Comparison of ENCODE assay signal across 31 cellular contexts in genomic region chr4:31022702-31023101, GRCh38.
DNase-seq lines count a peak whose midpoint lies in the region; ATAC-seq, FAIRE-seq and TF ChIP-seq lines count a peak whose summit lies in the region.
"Had no signal": no experiment of that assay in that cellular context is flagged by ENCODE, and none has a peak within 500 bp of the region (broad histone marks: within the 10 kb centered on the region; RNA-seq: fewer than 3 reads in every experiment).

No MANE protein-coding gene starts in this region.

- H3K27me3 Mint-ChIP-seq in nephron progenitor cell (ENCODE audit: low read depth, poor library complexity): no peaks in the 10 kb centered on the region
- H3K27me3 Mint-ChIP-seq: CD8-positive, alpha-beta memory T cell had no signal

- H3K9me3 Mint-ChIP-seq in nephron progenitor cell: no peaks in the 10 kb centered on the region
- H3K9me3 Mint-ChIP-seq: GM23338, H9 had no signal

- H3K36me3 ChIP-seq in cardiac muscle cell (no peaks in the 10 kb centered on the region), duodenal mucosa (ENCODE audit: control insufficient read depth in 1 of 2, insufficient read depth in 2 of 2, low read length in 2 of 2) (no peaks in the 10 kb centered on the region), keratinocyte (ENCODE audit: control insufficient read depth in 2 of 2, extremely low read depth in 1 of 2, insufficient read depth in 2 of 2, low read length in 2 of 2) (no peaks in the 10 kb centered on the region), stomach smooth muscle (ENCODE audit: control insufficient read depth in 2 of 2, insufficient read depth in 2 of 2, low read length in 2 of 2) (no peaks in the 10 kb centered on the region)
- H3K36me3 ChIP-seq: BE2C had no signal

- peak overlapping the region; percentile 97 for H2AFZ ChIP-seq in keratinocyte (ENCODE audit: control insufficient read depth, low read length)
- H2AFZ ChIP-seq: GM23338 had no signal

- H3K4me1 ChIP-seq in cardiac muscle cell (ENCODE audit: low read depth) (peaks cover 26% of the 10 kb centered on the region), duodenal mucosa (ENCODE audit: control insufficient read depth in 1 of 2, insufficient read depth in 2 of 2, low read length in 2 of 2) (peaks cover 5 to 12% of the 10 kb centered on the region in 2 donors), keratinocyte (ENCODE audit: control insufficient read depth, extremely low read depth, insufficient read depth, low read length) (peaks cover 12% of the 10 kb centered on the region), stomach smooth muscle (ENCODE audit: control insufficient read depth, insufficient read depth, low read length) (no peaks in the 10 kb centered on the region)

- no peaks in the 10 kb centered on the region for H3K9me1 ChIP-seq in keratinocyte (ENCODE audit: control insufficient read depth, extremely low read depth, insufficient read depth, low read length)

- H3K4me3 Mint-ChIP-seq in nephron progenitor cell: no peak overlapping the region
- H3K4me3 Mint-ChIP-seq: CD14-positive monocyte; CD8-positive, alpha-beta memory T cell; GM23338; H9; HFFc6 had no signal

- H3K9me3 ChIP-seq in cardiac muscle cell (ENCODE audit: low read depth): no peaks in the 10 kb centered on the region
- no peaks in the 10 kb centered on the region for H3K9me3 ChIP-seq in duodenal mucosa (ENCODE audit: control insufficient read depth in 1 of 2, low read length in 2 of 2)
- no peaks in the 10 kb centered on the region for H3K9me3 ChIP-seq in keratinocyte (ENCODE audit: control insufficient read depth, low read depth, low read length)
- H3K9me3 ChIP-seq in stomach smooth muscle (ENCODE audit: control insufficient read depth in 2 of 2, low read length in 2 of 2): no peaks in the 10 kb centered on the region
- H3K9me3 ChIP-seq: BE2C had no signal

- H3K36me3 Mint-ChIP-seq in nephron progenitor cell (ENCODE audit: low read depth): no peaks in the 10 kb centered on the region
- H3K36me3 Mint-ChIP-seq: CD14-positive monocyte had no signal

- H3K27ac ChIP-seq in cardiac muscle cell: peak overlapping the region; percentile 39
- H3K27ac ChIP-seq in duodenal mucosa (ENCODE audit: low read depth, low read length): no peak overlapping the region
- H3K27ac ChIP-seq in keratinocyte (ENCODE audit: control insufficient read depth, insufficient read depth, low read length): peak overlapping the region; percentile 74
- H3K27ac ChIP-seq in stomach smooth muscle (ENCODE audit: low read length): no peak overlapping the region
- H3K27ac ChIP-seq: 22Rv1, RWPE1 had no signal

- dilution Hi-C loops in keratinocyte (cut with MboI; ENCODE audit: extremely low pct_ligation_motif_present, low sequenced_read_pairs): no loop called here

- H3K4me1 Mint-ChIP-seq in nephron progenitor cell: peaks cover 4% of the 10 kb centered on the region
- H3K4me1 Mint-ChIP-seq: CD14-positive monocyte; CD8-positive, alpha-beta memory T cell; GM23338 had no signal

- no peaks in the 10 kb centered on the region for H4K20me1 ChIP-seq in keratinocyte (ENCODE audit: control insufficient read depth, extremely low read depth, insufficient read depth, low read length)

- peak overlapping the region; percentile 98 for H3K4me2 ChIP-seq in keratinocyte (ENCODE audit: control insufficient read depth, extremely low read depth, insufficient read depth, low read depth, low read length)
- H3K4me2 ChIP-seq: GM23338 had no signal

- ATAC-seq in GM18909 (IDR thresholded peaks at IDR 0.05; ENCODE audit: poor library complexity, unreplicated experiment): no peak
- ATAC-seq: GM23338, K562, Panc1 had no signal

- intact Hi-C loops in cardiac septum (cut with DNase I): no loop called here

- no peak overlapping the region for H3K27ac Mint-ChIP-seq in nephron progenitor cell
- H3K27ac Mint-ChIP-seq: CD14-positive monocyte; CD8-positive, alpha-beta memory T cell; GM23338; H9; HFFc6 had no signal

- no peak for TF ChIP-seq CTCF in cardiac muscle cell (IDR thresholded peaks at IDR 0.05; ENCODE audit: low read depth, low read length)
- no peak for TF ChIP-seq CTCF in keratinocyte (optimal IDR thresholded peaks at IDR 0.05 in 1 of 3, IDR thresholded peaks at IDR 0.05 in 1 of 3, conservative IDR thresholded peaks at IDR 0.05 in 1 of 3; ENCODE audit: extremely low read depth in 1 of 3, insufficient read depth in 2 of 3, low read length in 3 of 3)
- no peak for TF ChIP-seq CTCF in nephron progenitor cell (IDR thresholded peaks at IDR 0.05)

- peak; percentile 77 for FAIRE-seq in keratinocyte (lab: Jason Lieb, UNC)
- FAIRE-seq: GM18507, HTR-8/SVneo, K562 had no signal

- DNase-seq in cardiac muscle cell (ENCODE audit: low read depth in 1 of 2, low spot score in 1 of 2): no peak
- DNase-seq in cardiac septum (ENCODE audit: low spot score): no peak
- no peak for DNase-seq in keratinocyte (ENCODE audit: low read depth, low spot score)
- no peak for DNase-seq in GDM1 (lab: John Stamatoyannopoulos, UW)
- DNase-seq in nephron progenitor cell: no peak
- DNase-seq: BE2C; CD8-positive, alpha-beta memory T cell; DMS 273 treated with DMSO at 0.1 percent for 48 hours; DMS79; EL; H9; HFFc6; Kasumi-1; NCI-H1092 treated with DMSO at 0.1 percent for 48 hours; NCI-H1436; NCI-H187; NCI-H2171 treated with DMSO at 0.1 percent for 48 hours; NCI-H345; NCI-H510A treated with DMSO at 0.1 percent for 48 hours; SHP77 treated with DMSO at 0.1 percent for 48 hours had no signal

- no peak overlapping the region for H3K9ac ChIP-seq in duodenal mucosa (ENCODE audit: low read depth in 1 of 2, low read length in 2 of 2)
- peak overlapping the region; percentile 65 for H3K9ac ChIP-seq in keratinocyte (ENCODE audit: control insufficient read depth, extremely low read depth, insufficient read depth, low read length)
- H3K9ac ChIP-seq in stomach smooth muscle (ENCODE audit: low read length in 2 of 2): peak overlapping the region in 1 of 2 donors; percentile 0

- H3K4me3 ChIP-seq in cardiac muscle cell (no peak overlapping the region), duodenal mucosa (ENCODE audit: low read depth in 1 of 2, low read length in 2 of 2) (peak overlapping the region; percentile 50 to 64), keratinocyte (ENCODE audit: control insufficient read depth in 2 of 3, extremely low read depth in 1 of 3, insufficient read depth in 2 of 3, low read depth in 1 of 3, low read length in 3 of 3) (peak overlapping the region in 2 of 3 experiments; percentile 43 to 68), stomach smooth muscle (ENCODE audit: low read length in 2 of 2) (peak overlapping the region; percentile 17 to 39)
- H3K4me3 ChIP-seq: GM23338, K562 had no signal

- H3K27me3 ChIP-seq in cardiac muscle cell (no peaks in the 10 kb centered on the region), duodenal mucosa (ENCODE audit: control insufficient read depth in 1 of 2, insufficient read depth in 2 of 2, low read length in 2 of 2) (no peaks in the 10 kb centered on the region), keratinocyte (ENCODE audit: control insufficient read depth, extremely low read depth, insufficient read depth, low read length) (no peaks in the 10 kb centered on the region), stomach smooth muscle (ENCODE audit: control insufficient read depth in 1 of 2, insufficient read depth in 2 of 2, low read length in 2 of 2) (no peaks in the 10 kb centered on the region)
- H3K27me3 ChIP-seq: BE2C had no signal

- H3K79me2 ChIP-seq in keratinocyte (ENCODE audit: control insufficient read depth, insufficient read depth, low read length): no peaks in the 10 kb centered on the region

Comparison
In these comparisons a context has a peak if more than half of its experiments do, and no peak if none do; other contexts are left out.
1. H3K27ac ChIP-seq: peak in cardiac muscle cell (single experiment) and keratinocyte (single experiment); none in duodenal mucosa (single experiment) and stomach smooth muscle (single experiment).